In the genomic region with DNA sequence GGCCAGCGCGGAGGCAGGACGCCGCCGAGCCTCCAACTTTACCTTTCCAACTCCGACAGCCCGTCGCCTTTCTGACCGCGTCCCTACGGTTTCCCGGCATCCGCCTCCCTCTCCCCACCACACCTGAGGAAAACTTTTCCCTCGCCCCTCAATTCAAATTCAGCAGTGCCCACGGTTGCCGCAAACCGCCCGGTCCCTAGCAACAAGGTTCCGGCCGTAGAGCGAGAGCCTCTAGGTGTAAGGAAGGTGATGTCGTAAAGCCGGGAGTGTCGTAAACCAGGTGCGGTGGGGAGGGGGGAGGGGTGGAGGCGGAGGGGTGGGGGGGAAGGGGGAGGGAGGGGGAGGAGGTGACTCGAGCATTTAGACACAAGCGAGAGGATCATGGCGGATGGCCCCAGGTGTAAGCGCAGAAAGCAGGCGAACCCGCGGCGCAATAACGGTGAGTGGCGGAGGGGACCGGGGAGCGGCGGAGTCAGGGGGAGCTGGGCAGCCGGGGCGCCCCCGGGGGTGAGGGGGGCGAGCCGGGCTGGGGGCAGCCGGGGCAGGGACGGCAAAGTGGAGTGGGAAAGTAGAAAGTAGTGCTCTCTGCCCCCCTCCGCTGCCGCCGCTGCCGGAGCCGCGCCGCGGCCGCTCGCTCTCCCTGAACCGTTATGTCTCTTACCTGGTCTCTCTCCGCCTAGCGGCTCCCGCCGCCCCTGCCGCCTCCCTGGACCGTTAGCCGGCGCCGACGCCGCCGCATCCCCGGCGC, we compare ENCODE assay signal across 8 cellular contexts. TPM values are rescaled to one million over a fixed set of nuclear protein-coding genes. Genes with fewer than 3 reads are reported as not detected.
DNase-seq lines count a peak whose midpoint lies in the region; ATAC-seq and TF ChIP-seq lines count a peak whose summit lies in the region.

Gene ZEB1, plus strand, starts transcription at position 363 of the 748 bp plus-strand sequence. Its CDS starts 19 bp downstream, at position 382.

- peak within 1 kb of the TSS; percentile 99 for H3K4me3 Mint-ChIP-seq in endothelial cell (ENCODE audit: unreplicated experiment)

- peaks cover 14% of the 10 kb centered on the region for H3K27me3 Mint-ChIP-seq in endothelial cell (ENCODE audit: unreplicated experiment)

- no peaks in the 10 kb centered on the region for H3K9me3 Mint-ChIP-seq in endothelial cell (ENCODE audit: unreplicated experiment)

- peak within 1 kb of the TSS; percentile 99 for H3K27ac Mint-ChIP-seq in endothelial cell (ENCODE audit: unreplicated experiment)

- peaks cover 45% of the 10 kb centered on the region for H3K4me1 Mint-ChIP-seq in endothelial cell (ENCODE audit: unreplicated experiment)

- H3K36me3 Mint-ChIP-seq in endothelial cell (ENCODE audit: low read depth, unreplicated experiment): peaks cover 10% of the 10 kb centered on the region

- TF ChIP-seq CTCF in endothelial cell (IDR thresholded peaks at IDR 0.05; ENCODE audit: unreplicated experiment): peak; percentile 32

- ATAC-seq in GM19463 (IDR thresholded peaks at IDR 0.05; ENCODE audit: unreplicated experiment): peak; percentile 28

- DNase-seq in CMK (ENCODE audit: low read depth) (peak; percentile 35), HS-27A (ENCODE audit: low read depth) (peak; percentile 52), NK-92 (lab: John Stamatoyannopoulos, UW; ENCODE audit: unreplicated experiment) (peak; percentile 71), endothelial cell (ENCODE audit: low spot score) (peak; percentile 81), midbrain (lab: John Stamatoyannopoulos, UW) (peak; percentile 61)
- peak; percentile 81 for DNase-seq in activated CD8-positive, alpha-beta memory T cell treated with anti-CD3 and anti-CD28 coated beads, Interleukin-2, amount 50 U/mL, for 24 hours (ENCODE audit: extremely low read depth)
- DNase-seq in stimulated activated CD8-positive, alpha-beta memory T cell treated with anti-CD3 and anti-CD28 coated beads, Interleukin-2, amount 100 ng/mL, for 48 hours (ENCODE audit: low read depth in 2 of 2): peak; percentile 77 to 85

RNA-seq across cellular contexts. Expression of gene ZEB1, which starts in this region (rescaled TPM):
- 76.6 TPM for total RNA-seq in endothelial cell (ENCODE audit: unreplicated experiment)

Comparison
In these comparisons a context has a peak if more than half of its experiments do, and no peak if none do; other contexts are left out.
1. Peak in every context shown above with its lines: DNase-seq and ATAC-seq.